36 cellular contexts compared by ENCODE assay signal in the genomic region with DNA sequence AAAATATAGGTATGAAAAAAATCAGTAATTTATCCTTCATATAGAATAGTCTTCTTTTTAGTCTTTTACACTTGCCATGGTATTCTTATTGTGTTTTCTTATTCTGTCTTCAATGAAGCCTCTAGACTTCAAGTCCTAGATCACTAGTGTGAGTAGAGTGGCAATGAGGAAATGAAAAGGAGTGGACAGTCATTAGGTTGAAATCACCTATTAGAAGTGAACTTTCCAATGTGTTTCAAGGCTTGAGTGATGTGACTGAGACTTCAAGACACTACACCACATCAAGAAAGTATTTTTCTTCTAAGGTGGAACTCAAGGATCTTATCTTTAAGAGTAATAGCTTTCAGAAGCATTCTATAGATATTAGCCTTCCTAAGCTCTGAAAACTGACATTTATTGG.
"Had no signal": no experiment of that assay in that cellular context is flagged by ENCODE, and none has a peak within 500 bp of the region (broad histone marks: within the 10 kb centered on the region; RNA-seq: fewer than 3 reads in every experiment).

No MANE protein-coding gene starts in this region.

- H3K27me3 ChIP-seq: MG63 had no signal

- DNase-seq: Karpas-422, Kasumi-1, MG63, MM.1S, MV-4-11, NCI-H1048, NCI-H1092, NCI-H1092 treated with DMSO at 0.1 percent for 48 hours, NCI-H1105, NCI-H1105 treated with DMSO at 0.1 percent for 48 hours, NCI-H1417, NCI-H1417 treated with DMSO at 0.1 percent for 48 hours, NCI-H1436, NCI-H1436 treated with DMSO at 0.1 percent for 48 hours, NCI-H146, NCI-H1694, NCI-H1694 treated with DMSO at 0.1 percent for 48 hours, NCI-H187, NCI-H187 treated with DMSO at 0.1 percent for 48 hours, NCI-H1930, NCI-H2029, NCI-H2029 treated with DMSO at 0.1 percent for 48 hours, NCI-H2081, NCI-H2081 treated with DMSO at 0.1 percent for 48 hours, NCI-H2107, NCI-H2171, NCI-H2171 treated with DMSO at 0.1 percent for 48 hours, NCI-H2227 treated with DMSO at 0.1 percent for 48 hours, NCI-H226, NCI-H345, NCI-H446, NCI-H446 treated with DMSO at 0.1 percent for 48 hours, NCI-H510A, NCI-H510A treated with DMSO at 0.1 percent for 48 hours, NCI-H524, NCI-H524 treated with DMSO at 0.1 percent for 48 hours had no signal

- H3K4me3 ChIP-seq: MG63 had no signal

- H3K9me3 ChIP-seq: MG63 had no signal

- H3K36me3 ChIP-seq: MG63 had no signal
